In genomic region chr14:64825498-64825897, GRCh38 we compare ENCODE assay signal across 19 cellular contexts. TPM values are rescaled to one million over a fixed set of nuclear protein-coding genes. Genes with fewer than 3 reads are reported as not detected.
DNase-seq lines count a peak whose midpoint lies in the region; ATAC-seq and TF ChIP-seq lines count a peak whose summit lies in the region.
"Had no signal": no experiment of that assay in that cellular context is flagged by ENCODE, and none has a peak within 500 bp of the region (broad histone marks: within the 10 kb centered on the region; RNA-seq: fewer than 3 reads in every experiment).

No MANE protein-coding gene starts in this region.

- no peaks in the 10 kb centered on the region for H3K9me3 Mint-ChIP-seq in neural progenitor cell
- H3K9me3 Mint-ChIP-seq: CD4-positive, alpha-beta T cell had no signal

- intact Hi-C loops in Right ventricle myocardium inferior (cut with DNase I): loop anchor here (2.0 kb wide), 1 partner anchor 55 kb away; no protein-coding TSS in a partner anchor
- intact Hi-C loops in cardiac septum (cut with DNase I): loop anchor here (2.0 kb wide), 1 partner anchor 53 kb away; the partner anchor contains the start of gene SPTB
- intact Hi-C loops in left ventricle myocardium superior (cut with micrococcal nuclease): no loop called here

- H3K27ac ChIP-seq in neural progenitor cell: no peak overlapping the region

- H4K20me1 ChIP-seq in neural progenitor cell (ENCODE audit: low read depth): no peaks in the 10 kb centered on the region

- peaks cover 8% of the 10 kb centered on the region for H3K27me3 ChIP-seq in neural progenitor cell
- H3K27me3 ChIP-seq: BE2C had no signal

- no peak overlapping the region for H3K4me3 ChIP-seq in neural progenitor cell

- H3K4me3 Mint-ChIP-seq in neural progenitor cell: no peak overlapping the region
- H3K4me3 Mint-ChIP-seq: CD4-positive, alpha-beta T cell had no signal

- no peak overlapping the region for H3K4me2 ChIP-seq in neural progenitor cell

- no peak for TF ChIP-seq CTCF in neural progenitor cell (IDR thresholded peaks at IDR 0.05)

- H3K36me3 ChIP-seq in neural progenitor cell: no peaks in the 10 kb centered on the region
- H3K36me3 ChIP-seq: BE2C had no signal

- H3K27me3 Mint-ChIP-seq in neural progenitor cell (ENCODE audit: insufficient read depth, low read depth): peaks cover 28% of the 10 kb centered on the region

- H3K27ac Mint-ChIP-seq in neural progenitor cell: no peak overlapping the region
- H3K27ac Mint-ChIP-seq: CD4-positive, alpha-beta T cell had no signal

- no peaks in the 10 kb centered on the region for H3F3A ChIP-seq in neural progenitor cell (ENCODE audit: low read depth)

- ATAC-seq in Right ventricle myocardium inferior (peak; percentile 55), left ventricle myocardium superior (peak; percentile 85), HG02642 (IDR thresholded peaks at IDR 0.05; ENCODE audit: poor library complexity, unreplicated experiment) (no peak)

- no peaks in the 10 kb centered on the region for H3K36me3 Mint-ChIP-seq in neural progenitor cell

- no peak for DNase-seq in Right ventricle myocardium inferior (ENCODE audit: missing footprints)
- no peak for DNase-seq in cardiac septum (ENCODE audit: low spot score)
- no peak for DNase-seq in left ventricle myocardium superior
- no peak for DNase-seq in neural progenitor cell (ENCODE audit: low spot score)
- no peak for DNase-seq in NCI-H345 treated with DMSO at 0.1 percent for 48 hours (lab: John Stamatoyannopoulos, UW; ENCODE audit: unreplicated experiment)
- DNase-seq in stimulated activated naive CD4-positive, alpha-beta T cell treated with Interleukin-2 at 50 U/mL for 16 hours (lab: John Stamatoyannopoulos, UW): no peak
- DNase-seq in stimulated activated naive CD4-positive, alpha-beta T cell (lab: John Stamatoyannopoulos, UW): no peak
- DNase-seq: 8988T; BE2C; Calu3; CD4-positive, alpha-beta T cell; DMS53; H7; MM.1S; NCI-H1105; NCI-H1694; NCI-H446; NCI-H774 had no signal

- H2AFZ ChIP-seq in neural progenitor cell (replicated peaks): peak overlapping the region; percentile 8

- H3K79me2 ChIP-seq in neural progenitor cell (ENCODE audit: low read depth): no peaks in the 10 kb centered on the region

- H3K4me1 Mint-ChIP-seq in neural progenitor cell: peaks cover 14% of the 10 kb centered on the region

- H3K9me3 ChIP-seq in neural progenitor cell (ENCODE audit: low read depth): no peaks in the 10 kb centered on the region
- H3K9me3 ChIP-seq: BE2C had no signal

- no peak overlapping the region for H3K9ac ChIP-seq in neural progenitor cell

- no peaks in the 10 kb centered on the region for H3K4me1 ChIP-seq in neural progenitor cell

RNA-seq across cellular contexts. Expression of gene SPTB, which starts 54.2 kb away (rescaled TPM):
- 79.4 TPM for total RNA-seq in Right ventricle myocardium inferior
- 113 TPM for total RNA-seq in cardiac septum
- total RNA-seq in left ventricle myocardium superior: 93.1 TPM
- 0.09 and 0.77 TPM in 2 replicates for total RNA-seq in neural progenitor cell (ENCODE audit: low replicate concordance)
- total RNA-seq: Calu3 had no signal

Comparison
In these comparisons a context has a peak if more than half of its experiments do, and no peak if none do; other contexts are left out.
1. RNA of gene SPTB, which starts 54.2 kb away (total RNA-seq): 113 TPM in cardiac septum (single experiment), 93.1 TPM in left ventricle myocardium superior (single experiment) and 79.4 TPM in Right ventricle myocardium inferior (single experiment); 0.09 to 0.77 TPM in neural progenitor cell; every median in the first group is over 10 times any median in the second.